ENCODE assay signal across 8 cellular contexts in genomic region chr16:67191410-67191994, GRCh38. TPM values are rescaled to one million over a fixed set of nuclear protein-coding genes. Genes with fewer than 3 reads are reported as not detected.
DNase-seq lines count a peak whose midpoint lies in the region; ATAC-seq and TF ChIP-seq lines count a peak whose summit lies in the region.

No MANE protein-coding gene starts in this region.

- H3K4me1 ChIP-seq in CD8-positive, alpha-beta T cell (ENCODE audit: insufficient read depth, low read length), result peaks cover 27% of the 10 kb centered on the region
- H3K4me1 ChIP-seq in neutrophil (ENCODE audit: control insufficient read depth in 1 of 2, insufficient read depth in 1 of 2, low read depth in 1 of 2, low read length in 1 of 2), result peaks cover 21 to 26% of the 10 kb centered on the region in 2 experiments

- peaks cover 2% of the 10 kb centered on the region for H3K27me3 Mint-ChIP-seq in CD8-positive, alpha-beta T cell (ENCODE audit: low read depth)
- H3K27me3 Mint-ChIP-seq in dendritic cell treated with granulocyte-macrophage colony-stimulating factor and Interleukin-4, amounts not matched to agents 40 ng/mL and 50 ng/mL, for 4 days, result peaks cover 6% of the 10 kb centered on the region

- no peaks in the 10 kb centered on the region for H3K27me3 ChIP-seq in CD8-positive, alpha-beta T cell (ENCODE audit: insufficient read depth, low read length)
- peaks cover 7% of the 10 kb centered on the region for H3K27me3 ChIP-seq in neutrophil

- H3K4me3 ChIP-seq in CD8-positive, alpha-beta T cell (ENCODE audit: low read depth, low read length), result peak overlapping the region; percentile 84
- H3K4me3 ChIP-seq in neutrophil (ENCODE audit: low read depth in 1 of 2, low read length in 1 of 2), result peak overlapping the region; percentile 79 to 97

- H3K36me3 ChIP-seq in CD8-positive, alpha-beta T cell (ENCODE audit: insufficient read depth, low read length), result peaks cover 25% of the 10 kb centered on the region
- peaks cover 34% of the 10 kb centered on the region for H3K36me3 ChIP-seq in KOPT-K1 (ENCODE audit: insufficient read depth, low read length)
- peaks cover 32% of the 10 kb centered on the region for H3K36me3 ChIP-seq in neutrophil

- ATAC-seq in CD8-positive, alpha-beta T cell, result no peak

- peak overlapping the region; percentile 89 for H3K4me3 Mint-ChIP-seq in CD8-positive, alpha-beta T cell
- peak overlapping the region; percentile 83 for H3K4me3 Mint-ChIP-seq in dendritic cell treated with granulocyte-macrophage colony-stimulating factor and Interleukin-4, amounts not matched to agents 40 ng/mL and 50 ng/mL, for 4 days

- H3K9me3 Mint-ChIP-seq in CD8-positive, alpha-beta T cell, result no peaks in the 10 kb centered on the region
- no peaks in the 10 kb centered on the region for H3K9me3 Mint-ChIP-seq in dendritic cell treated with granulocyte-macrophage colony-stimulating factor and Interleukin-4, amounts not matched to agents 40 ng/mL and 50 ng/mL, for 4 days

- no peaks in the 10 kb centered on the region for H3K9me3 ChIP-seq in CD8-positive, alpha-beta T cell (ENCODE audit: low read length)
- no peaks in the 10 kb centered on the region for H3K9me3 ChIP-seq in KOPT-K1 (ENCODE audit: insufficient read depth, low read length, poor library complexity, severe bottlenecking)
- no peaks in the 10 kb centered on the region for H3K9me3 ChIP-seq in neutrophil

- peaks cover 41% of the 10 kb centered on the region for H3K4me1 Mint-ChIP-seq in CD8-positive, alpha-beta T cell (ENCODE audit: low read depth)
- peaks cover 44% of the 10 kb centered on the region for H3K4me1 Mint-ChIP-seq in dendritic cell treated with granulocyte-macrophage colony-stimulating factor and Interleukin-4, amounts not matched to agents 40 ng/mL and 50 ng/mL, for 4 days (ENCODE audit: low read depth)

- peak overlapping the region; percentile 89 for H3K27ac Mint-ChIP-seq in CD8-positive, alpha-beta T cell
- H3K27ac Mint-ChIP-seq in dendritic cell treated with granulocyte-macrophage colony-stimulating factor and Interleukin-4, amounts not matched to agents 40 ng/mL and 50 ng/mL, for 4 days, result no peak overlapping the region

- intact Hi-C loops in CD8-positive, alpha-beta T cell (cut with DNase I, micrococcal nuclease), result no loop called here
- intact Hi-C loops in dendritic cell treated with granulocyte-macrophage colony-stimulating factor and Interleukin-4, amounts not matched to agents 40 ng/mL and 50 ng/mL, for 4 days (cut with micrococcal nuclease), result no loop called here

- DNase-seq in CD8-positive, alpha-beta T cell, result no peak
- DNase-seq in EL (no peak), COR-L47 (lab: John Stamatoyannopoulos, UW) (no peak), germinal center (ENCODE audit: low spot score) (no peak), OCI-M1 (lab: John Stamatoyannopoulos, UW) (no peak)

- POLR2A ChIA-PET in CD8-positive, alpha-beta T cell (lab: Charles Lee), result no interaction called here

- CTCF ChIA-PET in CD8-positive, alpha-beta T cell (lab: Charles Lee), result no interaction called here

- no peak overlapping the region for H3K27ac ChIP-seq in CD8-positive, alpha-beta T cell (ENCODE audit: low read depth, low read length)
- H3K27ac ChIP-seq in KOPT-K1 (ENCODE audit: low read depth, low read length, poor library complexity, severe bottlenecking) (peak overlapping the region; percentile 85), neutrophil (peak overlapping the region; percentile 81)

- no peak for TF ChIP-seq CTCF in CD8-positive, alpha-beta T cell (IDR thresholded peaks at IDR 0.05)
- no peak for TF ChIP-seq CTCF in neutrophil (IDR thresholded peaks at IDR 0.05)

- peaks cover 30% of the 10 kb centered on the region for H3K36me3 Mint-ChIP-seq in CD8-positive, alpha-beta T cell
- H3K36me3 Mint-ChIP-seq in dendritic cell treated with granulocyte-macrophage colony-stimulating factor and Interleukin-4, amounts not matched to agents 40 ng/mL and 50 ng/mL, for 4 days (ENCODE audit: low read depth), result peaks cover 42% of the 10 kb centered on the region

RNA-seq across cellular contexts. Expression of gene E2F4, which starts 0.5 kb away (rescaled TPM):
- total RNA-seq in CD8-positive, alpha-beta T cell, result 10 to 100 TPM; 61.9 to 63.8 TPM

RNA-seq across cellular contexts. Expression of gene EXOC3L1, which starts 1.6 kb away (rescaled TPM):
- total RNA-seq in CD8-positive, alpha-beta T cell, result not detected

RNA-seq across cellular contexts. Expression of gene ELMO3, which starts 7.4 kb away (rescaled TPM):
- total RNA-seq in CD8-positive, alpha-beta T cell, result 1 to 10 TPM; 1.3 to 1.6 TPM

RNA-seq across cellular contexts. Expression of gene MATCAP1, which starts 7.7 kb away (rescaled TPM):
- 1 to 10 TPM; 7.7 to 8.0 TPM for total RNA-seq in CD8-positive, alpha-beta T cell

RNA-seq across cellular contexts. Expression of gene NOL3, which starts 21.2 kb away (rescaled TPM):
- total RNA-seq in CD8-positive, alpha-beta T cell, result under 1 TPM; 0.36 to 0.71 TPM
